ENCODE assay signal across 8 cellular contexts in genomic region chr16:25030420-25031131, GRCh38. TPM values are rescaled to one million over a fixed set of nuclear protein-coding genes. Genes with fewer than 3 reads are reported as not detected.
DNase-seq lines count a peak whose midpoint lies in the region; ATAC-seq and TF ChIP-seq lines count a peak whose summit lies in the region.

No MANE protein-coding gene starts in this region.

- peaks cover 13% of the 10 kb centered on the region for H3K4me1 ChIP-seq in mammary epithelial cell (ENCODE audit: insufficient read depth, low read length)
- peaks cover 32% of the 10 kb centered on the region for H3K4me1 ChIP-seq in skeletal muscle satellite cell (ENCODE audit: control insufficient read depth, insufficient read depth, low read length)

- H3K9me3 ChIP-seq in mammary epithelial cell (replicated peaks; ENCODE audit: insufficient read depth, low read length) (no peaks in the 10 kb centered on the region), skeletal muscle satellite cell (replicated peaks; ENCODE audit: low read length) (no peaks in the 10 kb centered on the region)

- ATAC-seq in GM19395 (IDR thresholded peaks at IDR 0.05; ENCODE audit: unreplicated experiment) (peak; percentile 47), HG03432 (IDR thresholded peaks at IDR 0.05; ENCODE audit: unreplicated experiment) (peak; percentile 46), GM19035 (IDR thresholded peaks at IDR 0.05; ENCODE audit: unreplicated experiment) (no peak)

- H4K20me1 ChIP-seq in mammary epithelial cell (ENCODE audit: insufficient read depth, low read length), result no peaks in the 10 kb centered on the region

- intact Hi-C loops in mammary epithelial cell (cut with micrococcal nuclease), result no loop called here

- H3K27me3 ChIP-seq in mammary epithelial cell (ENCODE audit: insufficient read depth, low read length), result no peaks in the 10 kb centered on the region
- H3K27me3 ChIP-seq in skeletal muscle satellite cell (ENCODE audit: control insufficient read depth, insufficient read depth, low read length), result no peaks in the 10 kb centered on the region

- H3K4me2 ChIP-seq in mammary epithelial cell (ENCODE audit: insufficient read depth, low read depth, low read length) (no peak overlapping the region), skeletal muscle satellite cell (ENCODE audit: low read length) (peak overlapping the region; percentile 73)

- BruUV-seq in mammary epithelial cell (replicated peaks; lab: Mats Ljungman, UMichigan), result no TSS peak

- peak overlapping the region; percentile 88 for H2AFZ ChIP-seq in mammary epithelial cell (ENCODE audit: low read depth, low read length)

- no peak overlapping the region for H3K27ac ChIP-seq in mammary epithelial cell (ENCODE audit: insufficient read depth, low read depth, low read length)

- dilution Hi-C loops in mammary epithelial cell (cut with HindIII; ENCODE audit: low sequenced_read_pairs), result no loop called here

- H3K9ac ChIP-seq in mammary epithelial cell (ENCODE audit: insufficient read depth, low read length) (no peak overlapping the region), skeletal muscle satellite cell (ENCODE audit: low read depth, low read length) (no peak overlapping the region)

- TF ChIP-seq CTCF in mammary epithelial cell (conservative IDR thresholded peaks at IDR 0.05 in 1 of 2, IDR thresholded peaks at IDR 0.05 in 1 of 2; ENCODE audit: extremely low read depth in 1 of 2, insufficient read depth in 1 of 2, low read depth in 1 of 2, low read length in 2 of 2), result no peak

- no peak overlapping the region for H3K4me3 ChIP-seq in mammary epithelial cell (replicated peaks in 1 of 3; ENCODE audit: insufficient read depth in 1 of 3, low read depth in 2 of 3, low read length in 3 of 3)
- peak overlapping the region; percentile 57 for H3K4me3 ChIP-seq in skeletal muscle satellite cell (ENCODE audit: low read length)

- no peaks in the 10 kb centered on the region for H3K79me2 ChIP-seq in mammary epithelial cell (ENCODE audit: insufficient read depth, low read length)

- WGBS in mammary epithelial cell (ENCODE audit: low coverage, missing lambda C conversion rate), result 89% methylated on average over 10 of the region's 10 CpGs

- CTCF ChIA-PET in mammary epithelial cell (lab: Charles Lee; ENCODE audit: low non-redundant PET), result no interaction called here

- H3K36me3 ChIP-seq in mammary epithelial cell (ENCODE audit: insufficient read depth, low read length) (no peaks in the 10 kb centered on the region), skeletal muscle satellite cell (ENCODE audit: insufficient read depth, low read length) (no peaks in the 10 kb centered on the region)

- in situ Hi-C loops in mammary epithelial cell (cut with MboI; ENCODE audit: low sequenced_read_pairs in 2 of 2), result no loop called here

- no peak for DNase-seq in mammary epithelial cell
- no peak for DNase-seq in superior temporal gyrus (ENCODE audit: extremely low spot score)
- no peak for DNase-seq in RPMI8226
- DNase-seq in NCI-H2081 treated with DMSO at 0.1 percent for 48 hours (lab: John Stamatoyannopoulos, UW), result no peak

RNA-seq across cellular contexts. Expression of gene ARHGAP17, which starts 15.4 kb away (rescaled TPM):
- 10 to 100 TPM; 11.2 to 45.5 TPM for total RNA-seq in mammary epithelial cell
- 10.4 TPM for polyA plus RNA-seq in mammary epithelial cell
- 93.1 TPM for polyA minus RNA-seq in mammary epithelial cell
- 24.1 and 27.3 TPM in 2 replicates for total RNA-seq in skeletal muscle satellite cell (2012; rRNA removed)
